ENCODE assay signal across 23 cellular contexts in genomic region chr3:134337071-134337482, GRCh38. TPM values are rescaled to one million over a fixed set of nuclear protein-coding genes. Genes with fewer than 3 reads are reported as not detected.
DNase-seq lines count a peak whose midpoint lies in the region; ATAC-seq, FAIRE-seq and TF ChIP-seq lines count a peak whose summit lies in the region.
"Had no signal": no experiment of that assay in that cellular context is flagged by ENCODE, and none has a peak within 500 bp of the region (broad histone marks: within the 10 kb centered on the region; RNA-seq: fewer than 3 reads in every experiment).

No MANE protein-coding gene starts in this region.

- H3K9me3 Mint-ChIP-seq in Calu3 (ENCODE audit: low read depth, unreplicated experiment) = no peaks in the 10 kb centered on the region
- H3K9me3 Mint-ChIP-seq in stimulated activated effector memory CD8-positive, alpha-beta T cell treated with anti-CD3 and anti-CD28 coated beads, Interleukin-12 subunit alpha, Interleukin-12 subunit beta, amount 100 ng/mL, for 72 hours = no peaks in the 10 kb centered on the region
- H3K9me3 Mint-ChIP-seq in effector memory CD8-positive, alpha-beta T cell = no peaks in the 10 kb centered on the region
- H3K9me3 Mint-ChIP-seq: stimulated activated memory B cell treated with anti-CD40 and anti-IgM and Interleukin-4, amounts not matched to agents 10 μg/mL and 1 μg/mL and 100 μg/mL, for 72 hours had no signal

- no peak overlapping the region for H3K9ac ChIP-seq in keratinocyte (ENCODE audit: control insufficient read depth, extremely low read depth, insufficient read depth, low read length)

- H3K27me3 ChIP-seq in keratinocyte (ENCODE audit: control insufficient read depth, extremely low read depth, insufficient read depth, low read length) = no peaks in the 10 kb centered on the region
- H3K27me3 ChIP-seq: BE2C, dorsolateral prefrontal cortex had no signal

- BruUV-seq in Calu3 (replicated peaks; lab: Mats Ljungman, UMichigan) = no TSS peak

- H3K36me3 Mint-ChIP-seq in Calu3 (ENCODE audit: insufficient read depth, unreplicated experiment) = no peaks in the 10 kb centered on the region
- no peaks in the 10 kb centered on the region for H3K36me3 Mint-ChIP-seq in stimulated activated effector memory CD8-positive, alpha-beta T cell treated with anti-CD3 and anti-CD28 coated beads, Interleukin-12 subunit alpha, Interleukin-12 subunit beta, amount 100 ng/mL, for 72 hours
- no peaks in the 10 kb centered on the region for H3K36me3 Mint-ChIP-seq in effector memory CD8-positive, alpha-beta T cell (ENCODE audit: insufficient read depth)
- H3K36me3 Mint-ChIP-seq: stimulated activated memory B cell treated with anti-CD40 and anti-IgM and Interleukin-4, amounts not matched to agents 10 μg/mL and 1 μg/mL and 100 μg/mL, for 72 hours had no signal

- no peak overlapping the region for H3K4me2 ChIP-seq in keratinocyte (ENCODE audit: control insufficient read depth, extremely low read depth, insufficient read depth, low read depth, low read length)

- no peaks in the 10 kb centered on the region for H3K9me1 ChIP-seq in keratinocyte (ENCODE audit: control insufficient read depth, extremely low read depth, insufficient read depth, low read length)

- H3K27ac ChIP-seq in RWPE1 (peak overlapping the region; percentile 78), keratinocyte (ENCODE audit: control insufficient read depth, insufficient read depth, low read length) (peak overlapping the region; percentile 0)
- H3K27ac ChIP-seq: dorsolateral prefrontal cortex, VCaP had no signal

- peak; percentile 9 for ATAC-seq in stimulated activated effector memory CD8-positive, alpha-beta T cell treated with anti-CD3 and anti-CD28 coated beads, Interleukin-12 subunit alpha, Interleukin-12 subunit beta, amount 100 ng/mL, for 72 hours
- no peak for ATAC-seq in effector memory CD8-positive, alpha-beta T cell (replicated peaks)
- ATAC-seq: sciatic nerve; stimulated activated memory B cell treated with anti-CD40 and anti-IgM and Interleukin-4, amounts not matched to agents 10 μg/mL and 1 μg/mL and 100 μg/mL, for 72 hours had no signal

- H3K36me3 ChIP-seq in keratinocyte (ENCODE audit: control insufficient read depth in 2 of 2, extremely low read depth in 1 of 2, insufficient read depth in 2 of 2, low read length in 2 of 2) = no peaks in the 10 kb centered on the region
- H3K36me3 ChIP-seq: BE2C had no signal

- TF ChIP-seq CTCF in Calu3 (IDR thresholded peaks at IDR 0.05; ENCODE audit: unreplicated experiment) (no peak), RWPE1 (conservative IDR thresholded peaks at IDR 0.05; ENCODE audit: low read depth) (no peak), keratinocyte (optimal IDR thresholded peaks at IDR 0.05 in 1 of 3, IDR thresholded peaks at IDR 0.05 in 1 of 3, conservative IDR thresholded peaks at IDR 0.05 in 1 of 3; ENCODE audit: extremely low read depth in 1 of 3, insufficient read depth in 2 of 3, low read length in 3 of 3) (no peak)

- dilution Hi-C loops in keratinocyte (cut with MboI; ENCODE audit: extremely low pct_ligation_motif_present, low sequenced_read_pairs) = no loop called here

- POLR2A ChIA-PET in RWPE1 (lab: Yijun Ruan, JAX; ENCODE audit: low non-redundant PET) = no interaction called here

- no peak for FAIRE-seq in keratinocyte (lab: Jason Lieb, UNC)

- H3K27me3 Mint-ChIP-seq in Calu3 (ENCODE audit: unreplicated experiment) = no peaks in the 10 kb centered on the region
- peaks cover 7 to 45% of the 10 kb centered on the region in 2 donors for H3K27me3 Mint-ChIP-seq in effector memory CD8-positive, alpha-beta T cell

- CTCF ChIA-PET in Calu3 (lab: Charles Lee) (no interaction called here), RWPE1 (lab: Yijun Ruan, JAX) (interaction anchor here (0.6 to 1.3 kb wide), 3 partner anchors 9 to 24 kb away, joined by 3 read pairs; no protein-coding TSS in a partner anchor)

- DNase-seq in Calu3 (no peak), RWPE1 (ENCODE audit: low spot score) (no peak), keratinocyte (ENCODE audit: low read depth, low spot score) (no peak), activated gamma-delta T cell treated with Interleukin-2 at 50 U/mL for 16 hours (no peak), MV-4-11 (lab: John Stamatoyannopoulos, UW) (no peak)
- no peak for DNase-seq in stimulated activated effector memory CD8-positive, alpha-beta T cell treated with anti-CD3 and anti-CD28 coated beads, Interleukin-12 subunit alpha, Interleukin-12 subunit beta, amount 100 ng/mL, for 72 hours (ENCODE audit: low spot score in 2 of 2)
- no peak for DNase-seq in effector memory CD8-positive, alpha-beta T cell
- DNase-seq: ACHN; activated CD4-positive, alpha-beta T cell treated with anti-CD3 and anti-CD28 coated beads for 48 hours; activated CD8-positive, alpha-beta memory T cell treated with anti-CD3 and anti-CD28 coated beads for 24 hours; activated T-cell treated with anti-CD3 and anti-CD28 coated beads, Interleukin-2, amount 50 U/mL, for 1 hour; BE2C; glutamatergic neuron; Karpas-422; NCI-H510A; stimulated activated CD4-positive, alpha-beta T cell treated with anti-CD3 and anti-CD28 coated beads, Interleukin-12 subunit alpha, Interleukin-12 subunit beta, amount 100 ng/mL, for 4 hours; stimulated activated CD4-positive, alpha-beta T cell treated with anti-CD3 and anti-CD28 coated beads, Interleukin-4, amount 100 ng/mL, for 1 hour had no signal

- H3K9me3 ChIP-seq in keratinocyte (ENCODE audit: control insufficient read depth, low read depth, low read length) = no peaks in the 10 kb centered on the region
- H3K9me3 ChIP-seq: BE2C had no signal

- peak overlapping the region; percentile 73 for H3K27ac Mint-ChIP-seq in Calu3 (ENCODE audit: unreplicated experiment)
- H3K27ac Mint-ChIP-seq in stimulated activated effector memory CD8-positive, alpha-beta T cell treated with anti-CD3 and anti-CD28 coated beads, Interleukin-12 subunit alpha, Interleukin-12 subunit beta, amount 100 ng/mL, for 72 hours = no peak overlapping the region
- no peak overlapping the region for H3K27ac Mint-ChIP-seq in effector memory CD8-positive, alpha-beta T cell
- H3K27ac Mint-ChIP-seq: progenitor cell of endocrine pancreas; stimulated activated memory B cell treated with anti-CD40 and anti-IgM and Interleukin-4, amounts not matched to agents 10 μg/mL and 1 μg/mL and 100 μg/mL, for 72 hours had no signal

- H2AFZ ChIP-seq in keratinocyte (ENCODE audit: control insufficient read depth, low read length) = peak overlapping the region; percentile 6

- peaks cover 48% of the 10 kb centered on the region for H3K4me1 ChIP-seq in keratinocyte (ENCODE audit: control insufficient read depth, extremely low read depth, insufficient read depth, low read length)
- H3K4me1 ChIP-seq: BE2C had no signal

- intact Hi-C loops in Calu3 (cut with micrococcal nuclease; ENCODE audit: unreplicated experiment) = no loop called here

- H3K4me3 ChIP-seq in keratinocyte (ENCODE audit: control insufficient read depth in 2 of 3, extremely low read depth in 1 of 3, insufficient read depth in 2 of 3, low read depth in 1 of 3, low read length in 3 of 3) = no peak overlapping the region
- H3K4me3 ChIP-seq: dorsolateral prefrontal cortex had no signal

- no peak overlapping the region for H3K4me3 Mint-ChIP-seq in Calu3 (ENCODE audit: low read depth, unreplicated experiment)
- H3K4me3 Mint-ChIP-seq in stimulated activated effector memory CD8-positive, alpha-beta T cell treated with anti-CD3 and anti-CD28 coated beads, Interleukin-12 subunit alpha, Interleukin-12 subunit beta, amount 100 ng/mL, for 72 hours = no peak overlapping the region
- H3K4me3 Mint-ChIP-seq in effector memory CD8-positive, alpha-beta T cell = no peak overlapping the region
- H3K4me3 Mint-ChIP-seq: stimulated activated memory B cell treated with anti-CD40 and anti-IgM and Interleukin-4, amounts not matched to agents 10 μg/mL and 1 μg/mL and 100 μg/mL, for 72 hours had no signal

- H3K79me2 ChIP-seq in keratinocyte (ENCODE audit: control insufficient read depth, insufficient read depth, low read length) = no peaks in the 10 kb centered on the region

- no peaks in the 10 kb centered on the region for H4K20me1 ChIP-seq in keratinocyte (ENCODE audit: control insufficient read depth, extremely low read depth, insufficient read depth, low read length)

- H3K4me1 Mint-ChIP-seq in Calu3 (ENCODE audit: low read depth, unreplicated experiment) = peaks cover 85% of the 10 kb centered on the region
- H3K4me1 Mint-ChIP-seq in stimulated activated effector memory CD8-positive, alpha-beta T cell treated with anti-CD3 and anti-CD28 coated beads, Interleukin-12 subunit alpha, Interleukin-12 subunit beta, amount 100 ng/mL, for 72 hours = no peaks in the 10 kb centered on the region
- no peaks in the 10 kb centered on the region for H3K4me1 Mint-ChIP-seq in effector memory CD8-positive, alpha-beta T cell (ENCODE audit: low read depth in 2 of 2)
- H3K4me1 Mint-ChIP-seq: stimulated activated memory B cell treated with anti-CD40 and anti-IgM and Interleukin-4, amounts not matched to agents 10 μg/mL and 1 μg/mL and 100 μg/mL, for 72 hours had no signal

RNA-seq across cellular contexts. Expression of gene AMOTL2, which starts 37.2 kb away (rescaled TPM):
- total RNA-seq in Calu3 (2022) = 140 and 153 TPM in 2 replicates
- 39.8 to 57.2 TPM (median 45.6 TPM) in 3 replicates for polyA plus RNA-seq in keratinocyte
- 52.7 TPM for polyA plus RNA-seq in keratinocyte (2011; ENCODE audit: low read depth)
- 30.8 and 32.5 TPM in 2 replicates for polyA plus RNA-seq in keratinocyte (2011; cell fraction: cytosol; rRNA removed)
- polyA plus RNA-seq in keratinocyte (2011; cell fraction: nucleus; rRNA removed) = 88.6 and 88.9 TPM in 2 replicates
- 44.4 and 81.4 TPM in 2 replicates for polyA plus RNA-seq in keratinocyte (2012; ENCODE audit: low replicate concordance)
- 49.8 to 105 TPM (median 62.0 TPM) in 3 replicates for polyA minus RNA-seq in keratinocyte
- polyA minus RNA-seq in keratinocyte (2011; cell fraction: cytosol; rRNA and poly(A)+ RNA removed) = 64.5 TPM
- polyA minus RNA-seq in keratinocyte (2011; cell fraction: nucleus; rRNA and poly(A)+ RNA removed) = 82.0 and 84.4 TPM in 2 replicates
- total RNA-seq: OCI-LY7 had no signal
